9 cellular contexts compared by ENCODE assay signal in the genomic region with DNA sequence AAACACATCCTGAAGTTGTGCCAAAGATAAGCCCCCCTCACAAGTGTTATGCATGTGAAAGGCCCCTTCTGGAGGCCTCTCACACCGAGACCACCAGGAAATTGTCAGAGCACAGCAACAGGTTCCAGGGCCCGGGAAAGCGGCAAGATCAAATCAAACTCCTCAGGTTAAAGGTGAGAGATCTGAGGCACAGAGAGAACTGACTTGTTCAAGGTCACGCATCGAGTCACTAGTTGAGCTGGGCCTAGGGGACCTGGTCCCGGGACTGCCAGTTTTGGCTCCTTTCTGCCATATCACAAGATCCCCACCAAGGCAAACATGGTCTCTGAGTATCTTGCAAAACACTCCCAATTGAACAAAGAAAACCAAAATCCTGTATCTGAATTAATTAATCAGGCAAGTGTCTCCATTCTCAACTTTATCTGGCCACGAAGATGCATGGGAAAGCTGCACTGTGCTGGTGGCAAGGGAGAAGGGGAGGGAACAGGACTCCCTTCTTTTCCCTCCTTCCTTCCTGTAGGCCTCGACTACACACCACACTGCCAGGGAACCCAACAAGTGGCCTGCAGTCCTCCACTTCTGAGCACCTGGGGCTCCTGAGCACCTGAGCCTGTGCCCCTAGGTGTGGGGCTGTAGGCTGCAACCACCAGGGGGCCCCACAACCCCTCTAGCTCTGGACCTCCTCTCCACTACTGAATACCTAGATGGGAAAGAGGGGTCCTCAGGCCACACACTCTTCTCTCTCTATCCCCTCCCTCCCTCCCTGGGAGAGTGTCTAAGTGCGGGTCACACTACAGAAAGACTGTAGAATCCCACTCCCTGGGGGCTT. TPM values are rescaled to one million over a fixed set of nuclear protein-coding genes. Genes with fewer than 3 reads are reported as not detected.
DNase-seq lines count a peak whose midpoint lies in the region; ATAC-seq and TF ChIP-seq lines count a peak whose summit lies in the region.
"Had no signal": no experiment of that assay in that cellular context is flagged by ENCODE, and none has a peak within 500 bp of the region (broad histone marks: within the 10 kb centered on the region; RNA-seq: fewer than 3 reads in every experiment).

No MANE protein-coding gene starts in this region.

- H3K4me1 ChIP-seq in Peyer's patch (peaks cover 0 to 5% (median 0%) of the 10 kb centered on the region in 4 donors), heart right ventricle (peaks cover 10 to 41% (median 33%) of the 10 kb centered on the region in 9 donors)

- peaks cover 0 to 74% (median 0%) of the 10 kb centered on the region in 3 donors for H3K36me3 ChIP-seq in Peyer's patch
- H3K36me3 ChIP-seq in heart right ventricle: peaks cover 0 to 91% (median 47%) of the 10 kb centered on the region in 9 donors

- TF ChIP-seq CTCF in GM12864 (IDR thresholded peaks at IDR 0.05; ENCODE audit: low read depth, low read length, missing control alignments): peak; percentile 79
- peak; percentile 59 to 69 (median 65) for TF ChIP-seq CTCF in Peyer's patch (IDR thresholded peaks at IDR 0.05)
- TF ChIP-seq CTCF in heart right ventricle (IDR thresholded peaks at IDR 0.05): peak; percentile 37 to 77 (median 66)

- ATAC-seq in heart right ventricle: peak in 6 of 8 donors; percentile 38 to 51 (median 44)
- ATAC-seq in GM21390 (IDR thresholded peaks at IDR 0.05; ENCODE audit: unreplicated experiment): no peak
- no peak for ATAC-seq in HG02759 (IDR thresholded peaks at IDR 0.05; ENCODE audit: unreplicated experiment)
- no peak for ATAC-seq in GM18907 (IDR thresholded peaks at IDR 0.05; ENCODE audit: unreplicated experiment)

- H3K27me3 ChIP-seq in Peyer's patch: no peaks in the 10 kb centered on the region
- H3K27me3 ChIP-seq in heart right ventricle: no peaks in the 10 kb centered on the region

- 80 to 83% methylated on average over 9 of the region's 9 CpGs for WGBS in heart right ventricle, 2 donors

- intact Hi-C loops in heart right ventricle (cut with DNase I): loop anchor here in 7 of 10 donors (5.0 to 10.0 kb wide), 6 partner anchors 34 to 94 kb away; a partner anchor contains a TSS

- H3K27ac ChIP-seq in Peyer's patch (no peak overlapping the region), heart right ventricle (peak overlapping the region in 5 of 10 donors; percentile 3 to 90 (median 74))
- H3K27ac ChIP-seq: SK-N-MC had no signal

- TF ChIP-seq POLR2A in Peyer's patch (IDR thresholded peaks at IDR 0.05): no peak

- no peaks in the 10 kb centered on the region for H3K9me3 ChIP-seq in Peyer's patch
- H3K9me3 ChIP-seq in heart right ventricle: no peaks in the 10 kb centered on the region

- DNase-seq in GM12864 (ENCODE audit: low read depth): no peak
- peak; percentile 50 to 84 (median 75) for DNase-seq in Peyer's patch
- peak in 3 of 4 experiments; percentile 18 to 63 (median 49) for DNase-seq in activated naive CD4-positive, alpha-beta T cell (lab: John Stamatoyannopoulos, UW)
- DNase-seq in heart right ventricle: peak in 1 of 2 donors; percentile 41
- peak; percentile 52 for DNase-seq in stimulated activated CD4-positive, alpha-beta T cell treated with anti-CD3 and anti-CD28 coated beads, Interleukin-2, amount 100 ng/mL, for 4 hours (ENCODE audit: low read depth)

- H3K4me3 ChIP-seq in GM12864 (ENCODE audit: low read depth, low read length): no peak overlapping the region
- H3K4me3 ChIP-seq in Peyer's patch: no peak overlapping the region
- no peak overlapping the region for H3K4me3 ChIP-seq in heart right ventricle
- H3K4me3 ChIP-seq: SK-N-MC had no signal

RNA-seq across cellular contexts. Expression of a gene that starts 37.3 kb away (rescaled TPM):
- 10 to 100 TPM; 38.2 to 90.8 (median 40.1) TPM for total RNA-seq in Peyer's patch
- 100 to 1,000 TPM; 122 to 201 (median 152) TPM for total RNA-seq in heart right ventricle
- polyA plus RNA-seq in heart right ventricle: 100 to 1,000 TPM in 1 of 2 donors, 10 to 100 TPM in 1; 87.3 to 141 TPM

Comparison
In these comparisons a context has a peak if more than half of its experiments do, and no peak if none do; other contexts are left out.
1. ATAC-seq: peak in heart right ventricle (6 of 8); none in GM21390 (single experiment), HG02759 (single experiment) and GM18907 (single experiment).
2. Peak in every context shown above with its lines, with median percentiles within 50 percentile points of each other: CTCF ChIP-seq.